Comparison of ENCODE assay signal across 12 cellular contexts in genomic region chr4:153113838-153114105, GRCh38.
"Had no signal": no experiment of that assay in that cellular context is flagged by ENCODE, and none has a peak within 500 bp of the region (broad histone marks: within the 10 kb centered on the region; RNA-seq: fewer than 3 reads in every experiment).

No MANE protein-coding gene starts in this region.

- H3K27ac ChIP-seq: adrenal gland, cardiac muscle cell, neural progenitor cell, pancreas, thyroid gland had no signal

- H3K4me1 ChIP-seq: neural progenitor cell had no signal

- H3K27me3 ChIP-seq: adrenal gland, cardiac muscle cell, neural progenitor cell, pancreas, thyroid gland had no signal

- H3K36me3 ChIP-seq: adrenal gland, cardiac muscle cell, neural progenitor cell, pancreas, thyroid gland had no signal

- ATAC-seq: activated CD8-positive, alpha-beta T cell treated with anti-CD3 and anti-CD28 coated beads, Interleukin-2, amount 10 ng/mL, durations not matched to agents 7 days and 5 days; left colon; pancreas; stimulated activated naive B cell treated with anti-CD40 and anti-IgM and Interleukin-4, amounts not matched to agents 10 μg/mL and 1 μg/mL and 100 μg/mL, for 72 hours had no signal

- H3K4me2 ChIP-seq: neural progenitor cell had no signal

- H3K9me3 ChIP-seq: adrenal gland, pancreas, thyroid gland had no signal

- H3K4me3 ChIP-seq: adrenal gland, cardiac muscle cell, lung, neural progenitor cell, pancreas, thyroid gland had no signal

- H2AFZ ChIP-seq: neural progenitor cell had no signal

- H3K9ac ChIP-seq: neural progenitor cell had no signal

- DNase-seq: activated CD4-positive, CD25-positive, alpha-beta regulatory T cell treated with anti-CD3 and anti-CD28 coated beads, Interleukin-2, amount 50 U/mL, for 72 hours; activated T-cell treated with anti-CD3 and anti-CD28 coated beads for 4 hours; adrenal gland; left colon; pancreas; stimulated activated CD4-positive, alpha-beta T cell treated with anti-CD3 and anti-CD28 coated beads, Interleukin-12 subunit alpha, Interleukin-12 subunit beta, amount 100 ng/mL, for 4 hours; stimulated activated naive B cell treated with anti-CD40 and anti-IgM and Interleukin-4, amounts not matched to agents 10 μg/mL and 1 μg/mL and 100 μg/mL, for 72 hours; thyroid gland had no signal
